ENCODE assay signal across 8 cellular contexts in genomic region chr11:77822126-77822525, GRCh38. TPM values are rescaled to one million over a fixed set of nuclear protein-coding genes. Genes with fewer than 3 reads are reported as not detected.
A peak's percentile ranks its signal among the peaks of the same experiment; 100 is the strongest.
DNase-seq lines count a peak whose midpoint lies in the region; ATAC-seq and TF ChIP-seq lines count a peak whose summit lies in the region.
"Not testable (repeated sequence)": the region's sequence is repeated elsewhere in the genome, so short reads cannot be mapped to it uniquely, and the experiment has no call there.

No MANE protein-coding gene starts in this region.

- TF ChIP-seq POLR2A in IMR-90 (IDR thresholded peaks at IDR 0.05; ENCODE audit: low read depth, low read length); gastroesophageal sphincter (IDR thresholded peaks at IDR 0.05): not testable (repeated sequence)

- peak overlapping the region; percentile 99 for H3K4me2 ChIP-seq in BLaER1
- H3K4me2 ChIP-seq in IMR-90 (ENCODE audit: low read depth, low read length), result peak overlapping the region; percentile 54

- not testable (repeated sequence) for H3K4ac ChIP-seq in IMR-90 (ENCODE audit: low read depth, low read length)

- TF ChIP-seq CTCF in IMR-90 (conservative IDR thresholded peaks at IDR 0.05; ENCODE audit: low read depth, low read length); WI38 (IDR thresholded peaks at IDR 0.05; ENCODE audit: low read depth, low read length); coronary artery (IDR thresholded peaks at IDR 0.05); gastroesophageal sphincter (IDR thresholded peaks at IDR 0.05); lower lobe of right lung (IDR thresholded peaks at IDR 0.05); type B pancreatic cell (conservative IDR thresholded peaks at IDR 0.05): not testable (repeated sequence)

- dilution Hi-C loops in IMR-90 (cut with HindIII; ENCODE audit: low sequenced_read_pairs, unreplicated experiment), result not testable (repeated sequence)

- not testable (repeated sequence) for H4K8ac ChIP-seq in IMR-90 (ENCODE audit: low read depth in 2 of 2, low read length in 2 of 2)

- not testable (repeated sequence) for H3K27me3 Mint-ChIP-seq in type B pancreatic cell

- H3K9ac ChIP-seq in BLaER1; rectal smooth muscle tissue (ENCODE audit: low read length): not testable (repeated sequence)
- peak overlapping the region; percentile 55 for H3K9ac ChIP-seq in IMR-90 (ENCODE audit: low read depth, low read length)

- not testable (repeated sequence) for H2AK9ac ChIP-seq in IMR-90 (replicated peaks; ENCODE audit: low read depth, low read length, poor library complexity)

- H3K9me1 ChIP-seq in IMR-90 (ENCODE audit: insufficient read depth, low read length), result not testable (repeated sequence)

- not testable (repeated sequence) for H2BK20ac ChIP-seq in IMR-90 (ENCODE audit: low read depth, low read length)

- peaks cover 20% of the 10 kb centered on the region for H3K4me1 Mint-ChIP-seq in type B pancreatic cell (ENCODE audit: unreplicated experiment)

- TF ChIP-seq EP300 in gastroesophageal sphincter (IDR thresholded peaks at IDR 0.05), result not testable (repeated sequence)

- H3K9me3 Mint-ChIP-seq in type B pancreatic cell, result not testable (repeated sequence)

- H3K27ac ChIP-seq in BLaER1; IMR-90 (ENCODE audit: insufficient read depth, low read length); coronary artery; lower lobe of right lung; rectal smooth muscle tissue (ENCODE audit: low read depth, low read length): not testable (repeated sequence)
- peak overlapping the region in 3 of 4 donors; percentile 96 to 99 (median 97) for H3K27ac ChIP-seq in gastroesophageal sphincter

- intact Hi-C loops in IMR-90 (cut with micrococcal nuclease); lower lobe of right lung (cut with DNase I): not testable (repeated sequence)

- ATAC-seq in IMR-90 (ENCODE audit: low read depth); gastroesophageal sphincter; lower lobe of right lung: not testable (repeated sequence)

- TF ChIP-seq RAD21 in IMR-90 (IDR thresholded peaks at IDR 0.05; ENCODE audit: low read length), result not testable (repeated sequence)

- BruUV-seq in IMR-90 (replicated peaks; lab: Mats Ljungman, UMichigan), result not testable (repeated sequence)

- H3K23ac ChIP-seq in IMR-90 (ENCODE audit: low read depth, low read length), result not testable (repeated sequence)

- H3K36me3 Mint-ChIP-seq in type B pancreatic cell, result not testable (repeated sequence)

- 60% methylated on average over 3 of the region's 13 CpGs; no CpG with 5 or more reads in 1 of the 2 experiments for WGBS in IMR-90 (ENCODE audit: extremely low coverage in 2 of 2, insufficient read length in 1 of 2), 2 experiments
- WGBS in gastroesophageal sphincter (ENCODE audit: low coverage in 1 of 2), 2 donors, result 50 to 68% methylated on average over 6 to 13 of the region's 13 CpGs

- H3K36me3 ChIP-seq in BLaER1; IMR-90 (ENCODE audit: control insufficient read depth, insufficient read depth, low read length); gastroesophageal sphincter; lower lobe of right lung; rectal smooth muscle tissue (ENCODE audit: control insufficient read depth, insufficient read depth, low read length): not testable (repeated sequence)

- not testable (repeated sequence) for H2AK5ac ChIP-seq in IMR-90 (ENCODE audit: low read depth, low read length)

- not testable (repeated sequence) for H2BK15ac ChIP-seq in IMR-90 (ENCODE audit: low read depth, low read length)

- in situ Hi-C loops in IMR-90 (cut with MboI; ENCODE audit: low sequenced_read_pairs), result not testable (repeated sequence)

- H3K79me1 ChIP-seq in IMR-90 (ENCODE audit: low read depth in 1 of 2, low read length in 2 of 2), result peaks cover 3 to 48% of the 10 kb centered on the region in 2 experiments

- H3K9me3 ChIP-seq in BLaER1; IMR-90 (ENCODE audit: control insufficient read depth, insufficient read depth, low read length); gastroesophageal sphincter; lower lobe of right lung: not testable (repeated sequence)

- not testable (repeated sequence) for H4K91ac ChIP-seq in IMR-90 (ENCODE audit: insufficient read depth, low read depth, low read length)

- CTCF ChIA-PET in IMR-90 (lab: Yijun Ruan, JAX), result interaction anchor here (0.6 to 0.7 kb wide), 2 partner anchors 16 to 259 kb away, joined by 3 to 4 read pairs; no protein-coding TSS in a partner anchor

- H4K20me1 ChIP-seq in BLaER1 (peaks cover 31% of the 10 kb centered on the region), IMR-90 (ENCODE audit: insufficient read depth, low read length) (peaks cover 27% of the 10 kb centered on the region)

- H3K4me3 ChIP-seq in BLaER1 (peak overlapping the region; percentile 100; the same call in 1 of the 2 replicates), IMR-90 (ENCODE audit: insufficient read depth, low read depth, low read length) (peak overlapping the region; percentile 7), WI38 (ENCODE audit: low read depth, low read length) (peak overlapping the region; percentile 82), coronary artery (peak overlapping the region; percentile 97), gastroesophageal sphincter (peak overlapping the region; percentile 98 to 100), lower lobe of right lung (peak overlapping the region; percentile 97), rectal smooth muscle tissue (ENCODE audit: low read length) (peak overlapping the region; percentile 97)

- H3K4me3 Mint-ChIP-seq in type B pancreatic cell, result peak overlapping the region; percentile 52

- not testable (repeated sequence) for H3K27ac Mint-ChIP-seq in type B pancreatic cell

- not testable (repeated sequence) for H2BK120ac ChIP-seq in IMR-90 (ENCODE audit: low read depth, low read length)

- H3K14ac ChIP-seq in IMR-90 (replicated peaks; ENCODE audit: low read depth, low read length), result not testable (repeated sequence)

- not testable (repeated sequence) for H2AFZ ChIP-seq in IMR-90 (replicated peaks; ENCODE audit: low read length, poor library complexity)

- H3K56ac ChIP-seq in IMR-90 (ENCODE audit: extremely low read depth, insufficient read depth, low read length), result not testable (repeated sequence)

- peaks cover 13% of the 10 kb centered on the region; the same call in 1 of the 2 replicates for H3K27me3 ChIP-seq in BLaER1
- not testable (repeated sequence) for H3K27me3 ChIP-seq in IMR-90 (ENCODE audit: control insufficient read depth, insufficient read depth, low read length); gastroesophageal sphincter; lower lobe of right lung (ENCODE audit: low read depth); rectal smooth muscle tissue (ENCODE audit: control insufficient read depth, insufficient read depth, low read length)

- not testable (repeated sequence) for H3K18ac ChIP-seq in IMR-90 (ENCODE audit: low read depth, low read length)

- DNase-seq in IMR-90; coronary artery (ENCODE audit: low spot score); lower lobe of right lung; type B pancreatic cell (ENCODE audit: extremely low spot score, unreplicated experiment): not testable (repeated sequence)

- POLR2A ChIA-PET in IMR-90 (lab: Charles Lee; ENCODE audit: unreplicated experiment), result not testable (repeated sequence)

- not testable (repeated sequence) for H4K5ac ChIP-seq in IMR-90 (ENCODE audit: low read depth, low read length)

- H3K4me1 ChIP-seq in BLaER1 (peaks cover 28% of the 10 kb centered on the region), gastroesophageal sphincter (peaks cover 0 to 57% (median 18%) of the 10 kb centered on the region in 3 donors), lower lobe of right lung (peaks cover 43% of the 10 kb centered on the region)
- not testable (repeated sequence) for H3K4me1 ChIP-seq in IMR-90 (ENCODE audit: control insufficient read depth, insufficient read depth, low read length); rectal smooth muscle tissue (ENCODE audit: control insufficient read depth, insufficient read depth, low read length)

- H2BK5ac ChIP-seq in IMR-90 (ENCODE audit: low read depth, low read length, poor library complexity, severe bottlenecking), result not testable (repeated sequence)

RNA-seq across cellular contexts. Expression of gene AAMDC, which starts 1.2 kb away (rescaled TPM):
- total RNA-seq in IMR-90 (2012; rRNA removed), result 15.8 and 49.7 TPM in 2 replicates
- 47.6 and 51.2 TPM in 2 replicates for polyA plus RNA-seq in IMR-90 (2012; rRNA removed)
- polyA plus RNA-seq in IMR-90 (2012; cell fraction: cytosol; rRNA removed), result 20.9 and 28.0 TPM in 2 replicates
- polyA plus RNA-seq in IMR-90 (2012; cell fraction: nucleus; rRNA removed; ENCODE audit: low replicate concordance), result 3.7 and 17.0 TPM in 2 replicates
- 100 to 1,000 TPM in 1 of 4 donors, 10 to 100 TPM in 3; 55.2 to 117 (median 74.0) TPM for total RNA-seq in gastroesophageal sphincter
- 30.3 TPM for total RNA-seq in lower lobe of right lung
- 16.9 and 33.6 TPM in 2 replicates for total RNA-seq in type B pancreatic cell (ENCODE audit: low replicate concordance)

RNA-seq across cellular contexts. Expression of gene RSF1, which starts 1.6 kb away (rescaled TPM):
- total RNA-seq in IMR-90 (2012; rRNA removed) (18.5 and 26.7 TPM in 2 replicates), gastroesophageal sphincter (10 to 100 TPM; 63.9 to 99.1 (median 80.8) TPM), lower lobe of right lung (59.6 TPM), type B pancreatic cell (ENCODE audit: low replicate concordance) (56.6 and 74.2 TPM in 2 replicates)
- polyA plus RNA-seq in IMR-90 (2012; rRNA removed), result 13.9 and 19.1 TPM in 2 replicates
- 1.9 and 3.8 TPM in 2 replicates for polyA plus RNA-seq in IMR-90 (2012; cell fraction: cytosol; rRNA removed)
- 1.3 and 13.3 TPM in 2 replicates for polyA plus RNA-seq in IMR-90 (2012; cell fraction: nucleus; rRNA removed; ENCODE audit: low replicate concordance)

Comparison
In these comparisons a context has a peak if more than half of its experiments do, and no peak if none do; other contexts are left out.
1. H3K4me3 ChIP-seq: peak in every context shown above with its lines; median percentile 100 in BLaER1; 99 in gastroesophageal sphincter; 97 in coronary artery; 97 in lower lobe of right lung; 97 in rectal smooth muscle tissue; 82 in WI38; 7 in IMR-90.